In genomic region chr14:74608959-74609611, GRCh38 we compare ENCODE assay signal across 8 cellular contexts. TPM values are rescaled to one million over a fixed set of nuclear protein-coding genes. Genes with fewer than 3 reads are reported as not detected.
DNase-seq lines count a peak whose midpoint lies in the region; ATAC-seq and TF ChIP-seq lines count a peak whose summit lies in the region.

No MANE protein-coding gene starts in this region.

- H3K4me1 Mint-ChIP-seq in activated CD8-positive, alpha-beta T cell treated with anti-CD3 and anti-CD28 coated beads for 36 hours (ENCODE audit: low read depth): peaks cover 15% of the 10 kb centered on the region

- CTCF ChIA-PET in activated CD8-positive, alpha-beta T cell treated with anti-CD3 and anti-CD28 coated beads for 36 hours (lab: Charles Lee): interaction anchor here (0.5 to 3.7 kb wide), 57 partner anchors 9 to 504 kb away, joined by 3 to 40 read pairs (median 4); partner anchors contain the start of genes EIF2B2, ISCA2, NPC2 and YLPM1

- TF ChIP-seq CTCF in activated CD8-positive, alpha-beta T cell treated with anti-CD3 and anti-CD28 coated beads for 36 hours (IDR thresholded peaks at IDR 0.05): peak; percentile 96

- no peak overlapping the region for H3K4me3 Mint-ChIP-seq in activated CD8-positive, alpha-beta T cell treated with anti-CD3 and anti-CD28 coated beads for 36 hours

- intact Hi-C loops in activated CD8-positive, alpha-beta T cell treated with anti-CD3 and anti-CD28 coated beads for 36 hours (cut with micrococcal nuclease): no loop called here

- DNase-seq in COLO829 (ENCODE audit: low spot score): peak; percentile 53
- DNase-seq in HS-27A (ENCODE audit: low read depth): peak; percentile 64
- peak; percentile 95 for DNase-seq in NCI-H82 (lab: John Stamatoyannopoulos, UW)
- DNase-seq in activated CD8-positive, alpha-beta T cell treated with anti-CD3 and anti-CD28 coated beads for 36 hours: peak; percentile 96
- DNase-seq in effector CD4-positive, alpha-beta T cell: peak; percentile 81
- DNase-seq in medulla oblongata (ENCODE audit: extremely low spot score): peak; percentile 89
- DNase-seq in stimulated activated CD8-positive, alpha-beta memory T cell treated with anti-CD3 and anti-CD28 coated beads, Interleukin-15, amount 100 ng/mL, for 24 hours (ENCODE audit: low read depth): peak; percentile 81

- no peaks in the 10 kb centered on the region for H3K36me3 Mint-ChIP-seq in activated CD8-positive, alpha-beta T cell treated with anti-CD3 and anti-CD28 coated beads for 36 hours (ENCODE audit: low read depth)

- H3K27ac Mint-ChIP-seq in activated CD8-positive, alpha-beta T cell treated with anti-CD3 and anti-CD28 coated beads for 36 hours: no peak overlapping the region

- H3K9me3 Mint-ChIP-seq in activated CD8-positive, alpha-beta T cell treated with anti-CD3 and anti-CD28 coated beads for 36 hours: no peaks in the 10 kb centered on the region

- peak; percentile 65 for ATAC-seq in activated CD8-positive, alpha-beta T cell treated with anti-CD3 and anti-CD28 coated beads for 36 hours
- no peak for ATAC-seq in GM18519 (IDR thresholded peaks at IDR 0.05; ENCODE audit: low FRiP score, unreplicated experiment)

- peaks cover 9% of the 10 kb centered on the region for H3K27me3 Mint-ChIP-seq in activated CD8-positive, alpha-beta T cell treated with anti-CD3 and anti-CD28 coated beads for 36 hours

- POLR2A ChIA-PET in activated CD8-positive, alpha-beta T cell treated with anti-CD3 and anti-CD28 coated beads for 36 hours (lab: Charles Lee): interaction anchor here (0.7 to 1.7 kb wide), 3 partner anchors 10 to 291 kb away, joined by 3 to 5 read pairs (median 3); partner anchors contain the start of gene YLPM1

RNA-seq across cellular contexts. Expression of gene LTBP2, which starts 3.0 kb away (rescaled TPM):
- under 1 TPM; 0.04 to 0.05 TPM for total RNA-seq in activated CD8-positive, alpha-beta T cell treated with anti-CD3 and anti-CD28 coated beads for 36 hours
